Comparison of ENCODE assay signal across 8 cellular contexts in genomic region chr1:26692793-26693490, GRCh38. TPM values are rescaled to one million over a fixed set of nuclear protein-coding genes. Genes with fewer than 3 reads are reported as not detected.
DNase-seq lines count a peak whose midpoint lies in the region; ATAC-seq and TF ChIP-seq lines count a peak whose summit lies in the region.

No MANE protein-coding gene starts in this region.

- TF ChIP-seq CTCF in SU-DHL-6 (IDR thresholded peaks at IDR 0.05; ENCODE audit: insufficient read depth, low read length, poor library complexity, severe bottlenecking): no peak
- no peak for TF ChIP-seq CTCF in osteoblast (IDR thresholded peaks at IDR 0.05; ENCODE audit: extremely low read depth, low read depth, low read length)
- TF ChIP-seq CTCF in testis (IDR thresholded peaks at IDR 0.05): peak in 1 of 3 experiments; percentile 21

- H3K27ac ChIP-seq in SU-DHL-6 (ENCODE audit: low read depth, low read length) (peak overlapping the region; percentile 80), osteoblast (ENCODE audit: low read depth, low read length) (peak overlapping the region; percentile 86), testis (peak overlapping the region; percentile 97 to 99)

- H3K27me3 ChIP-seq in SU-DHL-6 (ENCODE audit: low read length): no peaks in the 10 kb centered on the region
- no peaks in the 10 kb centered on the region for H3K27me3 ChIP-seq in osteoblast (ENCODE audit: insufficient read depth, low read length)
- no peaks in the 10 kb centered on the region for H3K27me3 ChIP-seq in testis

- peak overlapping the region; percentile 83 for H3K4me2 ChIP-seq in SU-DHL-6 (ENCODE audit: low read depth, low read length, poor library complexity, severe bottlenecking)
- H3K4me2 ChIP-seq in osteoblast (ENCODE audit: insufficient read depth, low read length): peak overlapping the region; percentile 93

- H3K9me3 ChIP-seq in SU-DHL-6 (ENCODE audit: insufficient read depth, low read length): no peaks in the 10 kb centered on the region
- no peaks in the 10 kb centered on the region for H3K9me3 ChIP-seq in osteoblast (ENCODE audit: low read depth, low read length)
- no peaks in the 10 kb centered on the region for H3K9me3 ChIP-seq in testis

- H4K20me1 ChIP-seq in SU-DHL-6 (ENCODE audit: low read depth, low read length): no peaks in the 10 kb centered on the region
- peaks cover 2% of the 10 kb centered on the region for H4K20me1 ChIP-seq in osteoblast (ENCODE audit: insufficient read depth, low read length)

- H3K4me1 ChIP-seq in osteoblast (ENCODE audit: insufficient read depth, low read length): peaks cover 20% of the 10 kb centered on the region
- peaks cover 27% of the 10 kb centered on the region for H3K4me1 ChIP-seq in testis

- 0% methylated on average over 12 to 34 of the region's 34 CpGs for WGBS in testis, 2 donors

- peak overlapping the region; percentile 93 for H3K9ac ChIP-seq in SU-DHL-6 (ENCODE audit: low read length)

- H3K9me2 ChIP-seq in SU-DHL-6 (replicated peaks; ENCODE audit: insufficient read depth, low read length): no peaks in the 10 kb centered on the region

- peaks cover 16% of the 10 kb centered on the region for H3K79me2 ChIP-seq in SU-DHL-6 (ENCODE audit: insufficient read depth, low read length)
- H3K79me2 ChIP-seq in osteoblast (ENCODE audit: insufficient read depth, low read length): peaks cover 17% of the 10 kb centered on the region

- DNase-seq in Caki2 (ENCODE audit: low read depth): peak; percentile 96
- DNase-seq in GOT3 (lab: John Stamatoyannopoulos, UW): peak; percentile 84
- peak; percentile 98 for DNase-seq in NCI-H128 (lab: John Stamatoyannopoulos, UW; ENCODE audit: unreplicated experiment)
- peak; percentile 62 for DNase-seq in activated naive CD8-positive, alpha-beta T cell treated with anti-CD3 and anti-CD28 coated beads, Interleukin-2, amount 50 U/mL, for 16 hours (ENCODE audit: low read depth, low spot score)
- peak; percentile 95 for DNase-seq in Right ventricle myocardium inferior (ENCODE audit: missing footprints)
- DNase-seq in osteoblast (ENCODE audit: insufficient read length, low spot score, missing footprints): peak; percentile 98
- DNase-seq in testis: peak; percentile 96

- no peak for TF ChIP-seq POLR2A in testis (IDR thresholded peaks at IDR 0.05)

- H3K36me3 ChIP-seq in SU-DHL-6 (ENCODE audit: low read length): no peaks in the 10 kb centered on the region
- no peaks in the 10 kb centered on the region for H3K36me3 ChIP-seq in osteoblast (ENCODE audit: insufficient read depth, low read length)
- H3K36me3 ChIP-seq in testis (ENCODE audit: low read depth, missing control alignments): no peaks in the 10 kb centered on the region

- H3K4me3 ChIP-seq in SU-DHL-6 (ENCODE audit: insufficient read depth, low read length, poor library complexity, severe bottlenecking) (peak overlapping the region; percentile 56), osteoblast (ENCODE audit: insufficient read depth, low read length) (peak overlapping the region; percentile 75), testis (peak overlapping the region; percentile 42 to 61)

- peaks cover 34% of the 10 kb centered on the region for H3F3A ChIP-seq in SU-DHL-6 (ENCODE audit: insufficient read depth)

- peak; percentile 73 for ATAC-seq in Right ventricle myocardium inferior

- intact Hi-C loops in Right ventricle myocardium inferior (cut with DNase I): loop anchor here (1.0 kb wide), 1 partner anchor 96 kb away; no protein-coding TSS in a partner anchor
- intact Hi-C loops in testis (cut with DNase I; ENCODE audit: low total_unique reads): no loop called here

- in situ Hi-C loops in Caki2 (cut with HindIII; ENCODE audit: low pct_unique_long_range_greater_than_20kb, low sequenced_read_pairs): no loop called here

- H2AFZ ChIP-seq in SU-DHL-6 (ENCODE audit: low read depth, low read length, severe bottlenecking): peak overlapping the region; percentile 61
- H2AFZ ChIP-seq in osteoblast (ENCODE audit: low read length): peak overlapping the region; percentile 88

RNA-seq across cellular contexts. Expression of gene ARID1A, which starts 2.9 kb away (rescaled TPM):
- total RNA-seq in Caki2 (2014; rRNA removed; shearing (Covaris generic); ENCODE audit: low replicate concordance): 8.4 and 9.5 TPM in 2 replicates
- total RNA-seq in Right ventricle myocardium inferior (27.5 TPM), osteoblast (22.8 and 23.6 TPM in 2 replicates), testis (100 to 1,000 TPM; 106 to 119 TPM)
- 53.7 TPM for polyA plus RNA-seq in testis (ENCODE audit: insufficient read depth, low read depth, low replicate concordance)

Comparison
In these comparisons a context has a peak if more than half of its experiments do, and no peak if none do; other contexts are left out.
1. Peak in every context shown above with its lines: DNase-seq, ATAC-seq, H3K4me3 ChIP-seq and H3K27ac ChIP-seq.